In genomic region chr1:30194046-30194619, GRCh38 we compare ENCODE assay signal across 14 cellular contexts.
A peak's percentile ranks its signal among the peaks of the same experiment; 100 is the strongest.
DNase-seq lines count a peak whose midpoint lies in the region; ATAC-seq, FAIRE-seq and TF ChIP-seq lines count a peak whose summit lies in the region.
"Had no signal": no experiment of that assay in that cellular context is flagged by ENCODE, and none has a peak within 500 bp of the region (broad histone marks: within the 10 kb centered on the region; RNA-seq: fewer than 3 reads in every experiment).

No MANE protein-coding gene starts in this region.

- H3K9me3 Mint-ChIP-seq in CD8-positive, alpha-beta memory T cell = peaks cover 0 to 1% (median 0%) of the 10 kb centered on the region in 5 donors
- no peaks in the 10 kb centered on the region for H3K9me3 Mint-ChIP-seq in activated T-helper 17 cell treated with anti-CD3 and anti-CD28 coated beads, Interleukin-2, amount 50 U/mL, for 72 hours
- H3K9me3 Mint-ChIP-seq in immature natural killer cell = peaks cover 0 to 1% (median 0%) of the 10 kb centered on the region in 6 donors
- H3K9me3 Mint-ChIP-seq: H9 had no signal

- no peaks in the 10 kb centered on the region for H3K36me3 ChIP-seq in CD8-positive, alpha-beta memory T cell (ENCODE audit: insufficient read depth, low read length)
- H3K36me3 ChIP-seq: BLaER1 had no signal

- H3K27ac ChIP-seq in A549 = no peak overlapping the region
- H3K27ac ChIP-seq in CD8-positive, alpha-beta memory T cell (ENCODE audit: low read depth, low read length) = no peak overlapping the region
- H3K27ac ChIP-seq: BLaER1 had no signal

- POLR2A ChIA-PET in A549 (lab: Yijun Ruan, JAX) = no interaction called here
- POLR2A ChIA-PET in CD8-positive, alpha-beta memory T cell (lab: Charles Lee) = no interaction called here

- H3K36me3 Mint-ChIP-seq in CD8-positive, alpha-beta memory T cell = no peaks in the 10 kb centered on the region
- no peaks in the 10 kb centered on the region for H3K36me3 Mint-ChIP-seq in activated T-helper 17 cell treated with anti-CD3 and anti-CD28 coated beads, Interleukin-2, amount 50 U/mL, for 72 hours (ENCODE audit: low read depth)
- no peaks in the 10 kb centered on the region for H3K36me3 Mint-ChIP-seq in immature natural killer cell

- peaks cover 4 to 44% (median 33%) of the 10 kb centered on the region in 3 donors for H3K4me1 Mint-ChIP-seq in CD8-positive, alpha-beta memory T cell
- H3K4me1 Mint-ChIP-seq in activated T-helper 17 cell treated with anti-CD3 and anti-CD28 coated beads, Interleukin-2, amount 50 U/mL, for 72 hours = peaks cover 50% of the 10 kb centered on the region
- peaks cover 44 to 83% of the 10 kb centered on the region in 2 donors for H3K4me1 Mint-ChIP-seq in immature natural killer cell

- H3K27me3 ChIP-seq in CD8-positive, alpha-beta memory T cell (ENCODE audit: insufficient read depth, low read length, poor library complexity, severe bottlenecking) = no peaks in the 10 kb centered on the region
- H3K27me3 ChIP-seq: BLaER1 had no signal

- ATAC-seq in A549 = no peak
- ATAC-seq in activated T-helper 17 cell treated with anti-CD3 and anti-CD28 coated beads, Interleukin-2, amount 50 U/mL, for 72 hours (replicated peaks) = no peak
- ATAC-seq: GM23338 had no signal

- TF ChIP-seq RAD21 in A549 (conservative IDR thresholded peaks at IDR 0.05 in 1 of 2, IDR thresholded peaks at IDR 0.05 in 1 of 2) = no peak

- no peak overlapping the region for H3K4me3 ChIP-seq in A549
- no peak overlapping the region for H3K4me3 ChIP-seq in CD8-positive, alpha-beta memory T cell (ENCODE audit: low read length)
- H3K4me3 ChIP-seq: BLaER1, GM23338 had no signal

- H3K27me3 Mint-ChIP-seq in CD8-positive, alpha-beta memory T cell = peaks cover 20 to 27% of the 10 kb centered on the region in 2 donors
- H3K27me3 Mint-ChIP-seq in activated T-helper 17 cell treated with anti-CD3 and anti-CD28 coated beads, Interleukin-2, amount 50 U/mL, for 72 hours = peaks cover 9% of the 10 kb centered on the region
- H3K27me3 Mint-ChIP-seq in immature natural killer cell (ENCODE audit: low read depth in 3 of 3) = peaks cover 4 to 8% (median 5%) of the 10 kb centered on the region in 3 donors

- DNase-seq in A549 (ENCODE audit: low read depth in 1 of 2, low spot score in 1 of 2) = no peak
- no peak for DNase-seq in CD8-positive, alpha-beta memory T cell
- no peak for DNase-seq in immature natural killer cell
- no peak for DNase-seq in H54 (ENCODE audit: insufficient read length, low spot score)
- no peak for DNase-seq in activated gamma-delta T cell (lab: John Stamatoyannopoulos, UW)
- no peak for DNase-seq in GM20000 (ENCODE audit: low spot score)
- DNase-seq: AML-193, DMS 273 treated with DMSO at 0.1 percent for 48 hours, H9, KBM-7 had no signal

- TF ChIP-seq CTCF in A549 (IDR thresholded peaks at IDR 0.05) (no peak), GM20000 (IDR thresholded peaks at IDR 0.05; ENCODE audit: extremely low read depth, missing control alignments) (no peak)

- H3K27ac Mint-ChIP-seq in CD8-positive, alpha-beta memory T cell = peak overlapping the region in 5 of 8 donors; percentile 14 to 91 (median 38)
- H3K27ac Mint-ChIP-seq in activated T-helper 17 cell treated with anti-CD3 and anti-CD28 coated beads, Interleukin-2, amount 50 U/mL, for 72 hours = peak overlapping the region; percentile 16
- peak overlapping the region in 4 of 6 donors; percentile 61 to 93 (median 74) for H3K27ac Mint-ChIP-seq in immature natural killer cell
- H3K27ac Mint-ChIP-seq: H9 had no signal

- FAIRE-seq in A549 (lab: Jason Lieb, UNC) = no peak
- FAIRE-seq in H54 (lab: Jason Lieb, UNC) = no peak
- FAIRE-seq: HTR-8/SVneo had no signal

- no peak overlapping the region for H3K4me3 Mint-ChIP-seq in CD8-positive, alpha-beta memory T cell
- H3K4me3 Mint-ChIP-seq in activated T-helper 17 cell treated with anti-CD3 and anti-CD28 coated beads, Interleukin-2, amount 50 U/mL, for 72 hours = no peak overlapping the region
- H3K4me3 Mint-ChIP-seq in immature natural killer cell = no peak overlapping the region
- H3K4me3 Mint-ChIP-seq: GM23338, H9 had no signal

- no peak for TF ChIP-seq POLR2A in A549 (IDR thresholded peaks at IDR 0.05; ENCODE audit: low read length)
- TF ChIP-seq POLR2A in H54 (IDR thresholded peaks at IDR 0.05; ENCODE audit: low read depth, low read length) = no peak

- no peaks in the 10 kb centered on the region for H3K4me1 ChIP-seq in A549
- H3K4me1 ChIP-seq in CD8-positive, alpha-beta memory T cell (ENCODE audit: insufficient read depth, low read length) = peaks cover 11% of the 10 kb centered on the region

- no peak for TF ChIP-seq EP300 in A549 (IDR thresholded peaks at IDR 0.05)

- no peaks in the 10 kb centered on the region for H3K9me3 ChIP-seq in A549
- H3K9me3 ChIP-seq in CD8-positive, alpha-beta memory T cell (ENCODE audit: low read length) = no peaks in the 10 kb centered on the region
- H3K9me3 ChIP-seq: BLaER1 had no signal

- H3K4me2 ChIP-seq in A549 = no peak overlapping the region
- H3K4me2 ChIP-seq: GM23338 had no signal

- CTCF ChIA-PET in A549 (lab: Yijun Ruan, JAX) = interaction anchor here (1.5 kb wide), 1 partner anchor 186 kb away, joined by 3 read pairs; no protein-coding TSS in a partner anchor
- CTCF ChIA-PET in CD8-positive, alpha-beta memory T cell (lab: Charles Lee) = no interaction called here

- WGBS in A549 (ENCODE audit: missing lambda C conversion rate) = 16% methylated on average over 5 of the region's 6 CpGs

TF ChIP-seq in A549, 52 proteins besides CTCF, POLR2A, EP300 and RAD21:
- TF ChIP-seq HOXB5 (CRISPR knock-in tag; IDR thresholded peaks at IDR 0.05) = no peak
- peak; percentile 46 for TF ChIP-seq MAFK (IDR thresholded peaks at IDR 0.05; ENCODE audit: partially characterized antibody)
TF ChIP-seq in A549: peak in this region for 1.

Comparison
In these comparisons a context has a peak if more than half of its experiments do, and no peak if none do; other contexts are left out.
1. H3K27ac Mint-ChIP-seq: peak in every context shown above with its lines; median percentile 74 in immature natural killer cell; 38 in CD8-positive, alpha-beta memory T cell; 16 in activated T-helper 17 cell treated with anti-CD3 and anti-CD28 coated beads, Interleukin-2, amount 50 U/mL, for 72 hours.